ENCODE assay signal across 1 cellular context in the genomic region with DNA sequence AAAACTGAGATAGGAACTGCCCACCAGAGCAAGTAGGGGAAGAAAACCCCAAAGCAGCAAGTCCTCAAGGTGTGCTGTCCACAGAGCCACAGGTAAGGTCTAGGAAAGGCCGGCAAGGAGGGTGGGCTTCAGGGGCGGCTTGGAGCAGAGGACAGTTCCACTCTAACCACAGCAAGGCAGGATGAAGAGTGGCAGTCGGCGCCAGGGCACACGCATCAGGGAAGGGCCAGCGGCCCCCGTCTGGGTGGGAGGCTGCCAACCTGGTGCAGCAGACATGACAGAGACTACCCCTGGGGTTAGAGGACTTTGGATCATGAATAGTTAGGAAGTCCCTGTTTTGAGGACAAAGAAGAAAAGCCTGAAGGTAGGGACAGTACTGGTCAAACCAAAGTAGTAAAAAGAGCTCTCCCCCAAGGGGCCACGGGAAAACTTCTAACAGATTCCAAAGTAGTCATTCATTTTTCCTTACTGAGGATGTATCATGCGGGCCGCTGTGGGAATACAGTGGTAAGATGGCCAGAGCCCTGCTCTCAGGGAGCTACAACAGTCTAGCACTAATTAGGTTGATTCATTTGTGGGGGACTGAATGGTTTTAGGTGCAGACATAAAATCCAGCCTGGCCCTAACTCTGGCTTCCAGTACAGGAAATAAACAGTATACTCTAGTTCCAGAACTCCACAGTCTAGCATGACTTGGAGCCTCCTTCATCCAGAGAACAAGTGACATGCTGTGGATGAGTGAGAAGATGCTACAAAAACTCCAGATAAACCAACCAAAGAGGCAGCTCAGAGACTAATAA.
TF ChIP-seq lines count a peak whose summit lies in the region.

No MANE protein-coding gene starts in this region.

TF ChIP-seq in K562, 482 proteins besides CTCF, POLR2A, EP300 and RAD21 (continued from another document):
- TF ChIP-seq ZNF263 (CRISPR knock-in tag; IDR thresholded peaks at IDR 0.05; ENCODE audit: borderline replicate concordance) (no peak; the same call in 1 of the 2 replicates), HMGN3 (IDR thresholded peaks at IDR 0.05; ENCODE audit: borderline replicate concordance, extremely low read depth, insufficient read length, low read depth, low read length) (peak; percentile 44), ZNF282 (CRISPR knock-in tag; IDR thresholded peaks at IDR 0.05) (no peak)
